ENCODE assay signal across 8 cellular contexts in the genomic region with DNA sequence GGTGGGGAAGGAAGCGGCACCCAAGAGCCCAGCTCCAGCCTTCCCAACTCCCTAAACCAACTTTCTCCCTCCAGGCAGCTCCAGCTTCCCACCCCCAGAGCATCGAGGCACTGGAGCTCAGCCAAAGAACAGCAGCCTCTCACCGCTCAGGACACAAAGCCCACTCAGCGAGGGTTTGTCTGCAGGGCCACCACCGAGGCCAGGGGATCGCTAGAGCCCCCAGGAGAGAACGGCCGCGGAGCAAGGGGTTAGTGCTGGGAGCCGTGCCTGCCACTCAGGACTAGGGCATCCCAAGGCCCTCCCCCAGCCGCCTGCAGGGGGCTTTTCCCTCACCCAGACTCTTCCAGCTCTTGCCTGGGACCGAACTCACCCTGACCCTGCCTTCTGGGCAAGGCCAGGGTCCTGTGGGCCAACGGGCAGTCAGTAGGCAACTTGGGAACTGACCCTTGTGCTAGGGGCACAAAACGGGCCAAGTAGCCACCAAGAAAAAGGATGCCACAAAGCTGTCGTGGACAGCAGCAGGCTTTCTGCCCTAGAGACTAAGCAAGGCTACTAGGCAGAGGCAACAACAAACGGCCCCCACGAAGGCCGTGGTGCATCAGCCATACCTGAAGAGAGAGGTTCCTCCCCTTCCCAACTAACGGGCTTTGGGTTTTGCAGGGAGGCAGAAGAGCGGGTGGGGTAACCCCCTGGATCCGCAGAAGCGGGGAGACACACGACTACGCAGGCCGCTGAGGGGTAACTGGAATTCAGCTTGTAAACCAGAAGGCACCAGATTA. TPM values are rescaled to one million over a fixed set of nuclear protein-coding genes. Genes with fewer than 3 reads are reported as not detected.
A peak's percentile ranks its signal among the peaks of the same experiment; 100 is the strongest.
DNase-seq lines count a peak whose midpoint lies in the region; ATAC-seq and TF ChIP-seq lines count a peak whose summit lies in the region.

No MANE protein-coding gene starts in this region.

- H3F3A ChIP-seq in MM.1S (ENCODE audit: insufficient read depth, low read length), result peaks cover 36% of the 10 kb centered on the region

- peak overlapping the region; percentile 60 for H3K9ac ChIP-seq in MM.1S (ENCODE audit: low read length)

- peak overlapping the region; percentile 87 to 99 (median 95) for H3K27ac Mint-ChIP-seq in CD4-positive, alpha-beta memory T cell

- peaks cover 16 to 58% (median 41%) of the 10 kb centered on the region in 4 donors for H3K4me1 Mint-ChIP-seq in CD4-positive, alpha-beta memory T cell

- no peaks in the 10 kb centered on the region for H3K9me3 Mint-ChIP-seq in CD4-positive, alpha-beta memory T cell

- H3K79me2 ChIP-seq in MM.1S (ENCODE audit: low read length), result peaks cover 78% of the 10 kb centered on the region

- ATAC-seq in mucosa of descending colon, result no peak
- no peak for ATAC-seq in GM19397 (IDR thresholded peaks at IDR 0.05; ENCODE audit: unreplicated experiment)
- ATAC-seq in GM21367 (IDR thresholded peaks at IDR 0.05; ENCODE audit: unreplicated experiment), result no peak

- H3K9me2 ChIP-seq in MM.1S (replicated peaks; ENCODE audit: insufficient read depth, low read length), result no peaks in the 10 kb centered on the region

- peaks cover 0 to 1% of the 10 kb centered on the region in 2 donors for H3K27me3 Mint-ChIP-seq in CD4-positive, alpha-beta memory T cell

- no peaks in the 10 kb centered on the region for H3K36me3 ChIP-seq in CD4-positive, alpha-beta memory T cell (ENCODE audit: insufficient read depth, low read length)
- H3K36me3 ChIP-seq in MM.1S (replicated peaks; ENCODE audit: insufficient read depth, low read length), result no peaks in the 10 kb centered on the region
- H3K36me3 ChIP-seq in neuron (ENCODE audit: insufficient read depth, low read length), result peaks cover 3% of the 10 kb centered on the region
- no peaks in the 10 kb centered on the region for H3K36me3 ChIP-seq in mucosa of descending colon (ENCODE audit: low read depth)

- DNase-seq in CD4-positive, alpha-beta memory T cell, result no peak
- no peak for DNase-seq in MM.1S
- peak; percentile 17 for DNase-seq in dermis blood vessel endothelial cell
- no peak for DNase-seq in mucosa of descending colon
- no peak for DNase-seq in DMS114 treated with DMSO at 0.1 percent for 48 hours (lab: John Stamatoyannopoulos, UW; ENCODE audit: unreplicated experiment)

- no peak overlapping the region for H2AFZ ChIP-seq in MM.1S (ENCODE audit: low read length)
- H2AFZ ChIP-seq in neuron (ENCODE audit: low read depth, low read length), result no peak overlapping the region

- POLR2A ChIA-PET in CD4-positive, alpha-beta memory T cell (lab: Charles Lee; ENCODE audit: partially characterized antibody), result interaction anchor here (0.9 to 10.3 kb wide), 12 partner anchors 10 to 404 kb away, joined by 3 to 176 read pairs (median 4); a partner anchor contains a TSS

- intact Hi-C loops in CD4-positive, alpha-beta memory T cell (cut with micrococcal nuclease), result no loop called here
- intact Hi-C loops in mucosa of descending colon (cut with DNase I, micrococcal nuclease), result no loop called here

- CTCF ChIA-PET in CD4-positive, alpha-beta memory T cell (lab: Charles Lee; ENCODE audit: partially characterized antibody), result interaction anchor here (0.8 to 6.1 kb wide), 7 partner anchors 11 to 49 kb away, joined by 3 to 31 read pairs (median 12); a partner anchor contains a TSS

- H3K4me2 ChIP-seq in MM.1S (ENCODE audit: low read depth, low read length), result peak overlapping the region; percentile 88

- H3K4me1 ChIP-seq in CD4-positive, alpha-beta memory T cell (ENCODE audit: insufficient read depth, low read length), result peaks cover 56% of the 10 kb centered on the region
- peaks cover 21% of the 10 kb centered on the region for H3K4me1 ChIP-seq in MM.1S (ENCODE audit: low read length)
- H3K4me1 ChIP-seq in neuron (ENCODE audit: insufficient read depth, low read length), result peaks cover 43% of the 10 kb centered on the region
- peaks cover 17% of the 10 kb centered on the region for H3K4me1 ChIP-seq in mucosa of descending colon (ENCODE audit: low read depth)

- no peaks in the 10 kb centered on the region for H3K27me3 ChIP-seq in CD4-positive, alpha-beta memory T cell (ENCODE audit: insufficient read depth, low read length)
- H3K27me3 ChIP-seq in MM.1S (replicated peaks; ENCODE audit: insufficient read depth, low read length), result no peaks in the 10 kb centered on the region
- H3K27me3 ChIP-seq in neuron (ENCODE audit: insufficient read depth, low read length), result no peaks in the 10 kb centered on the region

- H3K4me3 ChIP-seq in CD4-positive, alpha-beta memory T cell (ENCODE audit: low read length in 2 of 2), result peak overlapping the region; percentile 61 to 90
- H3K4me3 ChIP-seq in MM.1S (ENCODE audit: low read length) (peak overlapping the region; percentile 94), neuron (ENCODE audit: low read length) (peak overlapping the region; percentile 96), mucosa of descending colon (no peak overlapping the region)

- H4K20me1 ChIP-seq in MM.1S (ENCODE audit: insufficient read depth, low read length), result peaks cover 23% of the 10 kb centered on the region

- no peaks in the 10 kb centered on the region for H3K9me3 ChIP-seq in CD4-positive, alpha-beta memory T cell (ENCODE audit: control insufficient read depth in 1 of 2, low read length in 2 of 2)
- H3K9me3 ChIP-seq in MM.1S (replicated peaks; ENCODE audit: insufficient read depth, low read length), result no peaks in the 10 kb centered on the region
- no peaks in the 10 kb centered on the region for H3K9me3 ChIP-seq in neuron (ENCODE audit: low read length)
- H3K9me3 ChIP-seq in mucosa of descending colon, result no peaks in the 10 kb centered on the region

- peak overlapping the region; percentile 92 to 100 (median 100) for H3K4me3 Mint-ChIP-seq in CD4-positive, alpha-beta memory T cell

- TF ChIP-seq CTCF in MM.1S (IDR thresholded peaks at IDR 0.05; ENCODE audit: low read length) (no peak), mucosa of descending colon (IDR thresholded peaks at IDR 0.05) (no peak)

- peak overlapping the region; percentile 99 for H3K27ac ChIP-seq in CD4-positive, alpha-beta memory T cell (ENCODE audit: low read depth, low read length)
- H3K27ac ChIP-seq in MM.1S (ENCODE audit: low read length), result peak overlapping the region; percentile 69; the same call in 1 of the 2 replicates

- H3K36me3 Mint-ChIP-seq in CD4-positive, alpha-beta memory T cell, result peaks cover 4 to 18% of the 10 kb centered on the region in 2 donors

RNA-seq across cellular contexts. Expression of a gene that starts 2.3 kb away (rescaled TPM):
- total RNA-seq in CD4-positive, alpha-beta memory T cell, result 10 to 100 TPM; 52.6 to 53.4 TPM
- polyA plus RNA-seq in CD4-positive, alpha-beta memory T cell, result 10 to 100 TPM in 1 of 2 donors, 1 to 10 TPM in 1; 1.6 to 14.9 TPM
- 15.3 and 48.9 TPM in 2 replicates for total RNA-seq in dermis blood vessel endothelial cell
- 10 to 100 TPM; 36.3 to 56.5 (median 48.2) TPM for total RNA-seq in mucosa of descending colon

RNA-seq across cellular contexts. Expression of a gene that starts 3.2 kb away (rescaled TPM):
- total RNA-seq in CD4-positive, alpha-beta memory T cell, result 10 to 100 TPM; 12.8 to 14.9 TPM
- polyA plus RNA-seq in CD4-positive, alpha-beta memory T cell, result 10 to 100 TPM; 10.4 to 23.8 TPM
- total RNA-seq in dermis blood vessel endothelial cell (6.0 and 6.5 TPM in 2 replicates), mucosa of descending colon (1 to 10 TPM; 4.8 to 7.9 (median 7.8) TPM)

RNA-seq across cellular contexts. Expression of a gene that starts 24.9 kb away (rescaled TPM):
- total RNA-seq in CD4-positive, alpha-beta memory T cell, result 10 to 100 TPM; 17.2 to 21.3 TPM
- under 1 TPM in 1 of 2 donors, not detected in 1; 0.65 TPM for polyA plus RNA-seq in CD4-positive, alpha-beta memory T cell
- total RNA-seq in dermis blood vessel endothelial cell (12.1 and 27.4 TPM in 2 replicates), mucosa of descending colon (10 to 100 TPM in 2 of 3 donors, 1 to 10 TPM in 1; 3.5 to 21.2 (median 10.2) TPM)

RNA-seq across cellular contexts. Expression of a gene that starts 34.5 kb away (rescaled TPM):
- 10 to 100 TPM; 88.9 to 94.9 TPM for total RNA-seq in CD4-positive, alpha-beta memory T cell
- 10 to 100 TPM; 57.6 to 96.3 TPM for polyA plus RNA-seq in CD4-positive, alpha-beta memory T cell
- 70.6 and 88.2 TPM in 2 replicates for total RNA-seq in dermis blood vessel endothelial cell
- 10 to 100 TPM; 52.2 to 72.3 (median 68.9) TPM for total RNA-seq in mucosa of descending colon

RNA-seq across cellular contexts. Expression of a gene that starts 43.2 kb away (rescaled TPM):
- 100 to 1,000 TPM; 327 to 330 TPM for total RNA-seq in CD4-positive, alpha-beta memory T cell
- polyA plus RNA-seq in CD4-positive, alpha-beta memory T cell, result 100 to 1,000 TPM in 1 of 2 donors, 10 to 100 TPM in 1; 65.4 to 117 TPM
- 16.0 and 27.2 TPM in 2 replicates for total RNA-seq in dermis blood vessel endothelial cell
- total RNA-seq in mucosa of descending colon, result 10 to 100 TPM; 35.0 to 47.8 (median 36.7) TPM
